ENCODE assay signal across 16 cellular contexts in the genomic region with DNA sequence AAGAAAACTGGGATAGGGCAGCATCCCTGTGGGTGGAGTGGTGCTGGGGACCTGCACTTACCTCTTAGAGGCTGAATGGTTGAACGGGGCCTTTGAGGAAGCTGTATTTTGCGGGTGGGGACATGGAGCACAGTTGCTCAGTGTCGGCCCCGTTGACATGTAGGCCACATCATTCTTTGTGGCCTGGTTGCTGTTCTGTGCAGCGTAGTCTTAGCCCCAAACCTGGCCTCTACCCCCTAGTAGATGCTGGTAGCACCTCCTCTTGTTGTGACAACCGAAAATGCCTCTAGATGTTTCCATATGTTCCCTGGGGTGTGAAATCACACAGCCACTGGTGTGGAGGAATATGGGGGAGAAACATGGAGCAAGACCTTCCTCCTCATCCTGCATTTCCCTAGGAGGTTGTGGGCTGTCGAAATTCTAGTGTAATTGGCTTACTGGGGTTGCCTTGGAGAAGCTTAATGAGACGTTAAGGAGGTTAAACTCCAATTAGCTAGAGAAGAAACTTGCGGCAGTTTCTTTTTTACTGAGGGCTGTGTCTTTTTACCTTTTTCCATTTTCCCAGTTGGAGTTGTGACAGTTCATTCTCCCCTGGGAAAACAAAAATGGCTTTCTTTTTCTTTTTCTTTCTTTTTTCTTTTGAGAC. TPM values are rescaled to one million over a fixed set of nuclear protein-coding genes. Genes with fewer than 3 reads are reported as not detected.
DNase-seq lines count a peak whose midpoint lies in the region; ATAC-seq, FAIRE-seq and TF ChIP-seq lines count a peak whose summit lies in the region.
"Had no signal": no experiment of that assay in that cellular context is flagged by ENCODE, and none has a peak within 500 bp of the region (broad histone marks: within the 10 kb centered on the region; RNA-seq: fewer than 3 reads in every experiment).

No MANE protein-coding gene starts in this region.

- no peaks in the 10 kb centered on the region; the same call in 1 of the 2 replicates for H3K36me3 ChIP-seq in KMS-11 (ENCODE audit: insufficient read depth)
- H3K36me3 ChIP-seq in uterus, result no peaks in the 10 kb centered on the region
- no peaks in the 10 kb centered on the region for H3K36me3 ChIP-seq in transverse colon

- no peak overlapping the region for H3K4me3 Mint-ChIP-seq in activated naive CD8-positive, alpha-beta T cell treated with anti-CD3 and anti-CD28 coated beads, Interleukin-2, amount 10 ng/mL, durations not matched to agents 7 days and 5 days
- H3K4me3 Mint-ChIP-seq in natural killer cell, result no peak overlapping the region

- peaks cover 95% of the 10 kb centered on the region for H3K79me2 ChIP-seq in KMS-11 (ENCODE audit: insufficient read depth, low read depth)

- no peak for TF ChIP-seq RAD21 in A549 (conservative IDR thresholded peaks at IDR 0.05 in 1 of 2, IDR thresholded peaks at IDR 0.05 in 1 of 2)

- H3K27ac ChIP-seq in A549 (peak overlapping the region in 1 of 2 experiments; percentile 63; a peak in 3 of 6 replicates), KMS-11 (peak overlapping the region; percentile 92), uterus (no peak overlapping the region), transverse colon (no peak overlapping the region)

- CTCF ChIA-PET in A549 (lab: Yijun Ruan, JAX), result interaction anchor here (1.0 kb wide), 1 partner anchor 16 kb away, joined by 3 read pairs; no protein-coding TSS in a partner anchor

- H3K4me2 ChIP-seq in A549, result peak overlapping the region; percentile 10; the same call in 1 of the 3 replicates
- H3K4me2 ChIP-seq in KMS-11, result peak overlapping the region; percentile 43

- no peaks in the 10 kb centered on the region for H3K27me3 ChIP-seq in KMS-11 (ENCODE audit: insufficient read depth, low read depth)
- no peaks in the 10 kb centered on the region for H3K27me3 ChIP-seq in uterus
- H3K27me3 ChIP-seq in transverse colon, result no peaks in the 10 kb centered on the region

- TF ChIP-seq EP300 in A549 (IDR thresholded peaks at IDR 0.05) (no peak), transverse colon (IDR thresholded peaks at IDR 0.05; ENCODE audit: low read depth) (no peak)

- no peak for FAIRE-seq in A549 (lab: Jason Lieb, UNC)
- FAIRE-seq: TTC549, urothelium cell line had no signal

- peaks cover 7% of the 10 kb centered on the region; the same call in 2 of the 3 replicates for H3K9me3 ChIP-seq in A549
- no peaks in the 10 kb centered on the region for H3K9me3 ChIP-seq in uterus
- no peaks in the 10 kb centered on the region for H3K9me3 ChIP-seq in transverse colon

- H3K4me1 Mint-ChIP-seq in activated naive CD8-positive, alpha-beta T cell treated with anti-CD3 and anti-CD28 coated beads, Interleukin-2, amount 10 ng/mL, durations not matched to agents 7 days and 5 days, result peaks cover 60% of the 10 kb centered on the region
- peaks cover 38 to 56% of the 10 kb centered on the region in 2 donors for H3K4me1 Mint-ChIP-seq in natural killer cell

- POLR2A ChIA-PET in A549 (lab: Yijun Ruan, JAX), result interaction anchor here (0.7 kb wide), 1 partner anchor 8 kb away, joined by 3 read pairs; no protein-coding TSS in a partner anchor
- POLR2A ChIA-PET in activated naive CD8-positive, alpha-beta T cell treated with anti-CD3 and anti-CD28 coated beads, Interleukin-2, amount 10 ng/mL, durations not matched to agents 7 days and 5 days (lab: Charles Lee), result interaction anchor here (1.0 to 1.3 kb wide), 2 partner anchors 9 to 71 kb away, joined by 3 to 5 read pairs; a partner anchor contains a TSS

- TF ChIP-seq CTCF in A549 (IDR thresholded peaks at IDR 0.05) (no peak), KMS-11 (conservative IDR thresholded peaks at IDR 0.05; ENCODE audit: low read depth, low read length) (no peak), natural killer cell (IDR thresholded peaks at IDR 0.05) (no peak), uterus (IDR thresholded peaks at IDR 0.05) (no peak), transverse colon (IDR thresholded peaks at IDR 0.05) (no peak)

- H2AFZ ChIP-seq in KMS-11 (ENCODE audit: low read depth), result no peak overlapping the region

- H3K4me3 ChIP-seq in A549 (no peak overlapping the region), KMS-11 (IDR thresholded peaks at IDR 0.05; ENCODE audit: insufficient read depth, low read depth, low read length) (no peak overlapping the region), uterus (no peak overlapping the region), transverse colon (no peak overlapping the region)
- H3K4me3 ChIP-seq: skin epidermis had no signal

- no peaks in the 10 kb centered on the region for H4K20me1 ChIP-seq in KMS-11 (ENCODE audit: insufficient read depth)

- in situ Hi-C loops in transverse colon (cut with MboI; ENCODE audit: low pct_ligation_motif_present in 1 of 4, low pct_unique_long_range_greater_than_20kb in 1 of 4, low sequenced_read_pairs in 3 of 4), result no loop called here

- no peak for DNase-seq in A549 (ENCODE audit: low read depth in 1 of 2, low spot score in 1 of 2)
- no peak for DNase-seq in activated naive CD8-positive, alpha-beta T cell treated with anti-CD3 and anti-CD28 coated beads, Interleukin-2, amount 10 ng/mL, durations not matched to agents 7 days and 5 days
- no peak for DNase-seq in natural killer cell
- DNase-seq in NCI-H2227 (lab: John Stamatoyannopoulos, UW; ENCODE audit: unreplicated experiment), result no peak
- DNase-seq in uterus, result no peak
- DNase-seq in transverse colon, result no peak
- DNase-seq: activated T-cell treated with anti-CD3 and anti-CD28 coated beads, Interleukin-2, amount 50 U/mL, for 1 hour; AML-193; GF-D8; NCI-H345; RPMI8226 had no signal

- H3K27ac Mint-ChIP-seq in activated naive CD8-positive, alpha-beta T cell treated with anti-CD3 and anti-CD28 coated beads, Interleukin-2, amount 10 ng/mL, durations not matched to agents 7 days and 5 days, result peak overlapping the region; percentile 92
- H3K27ac Mint-ChIP-seq in natural killer cell, result peak overlapping the region; percentile 90 to 92

- H3K9me3 Mint-ChIP-seq in activated naive CD8-positive, alpha-beta T cell treated with anti-CD3 and anti-CD28 coated beads, Interleukin-2, amount 10 ng/mL, durations not matched to agents 7 days and 5 days, result peaks cover 12% of the 10 kb centered on the region
- H3K9me3 Mint-ChIP-seq in natural killer cell, result no peaks in the 10 kb centered on the region

- intact Hi-C loops in natural killer cell (cut with micrococcal nuclease) (no loop called here), uterus (cut with DNase I; ENCODE audit: low total_unique reads) (no loop called here), transverse colon (cut with DNase I; ENCODE audit: low total_unique reads) (loop anchor here (10.0 kb wide), 1 partner anchor 104 kb away; a partner anchor contains a TSS)

- WGBS in A549 (ENCODE audit: missing lambda C conversion rate), result 83% methylated on average over 9 of the region's 9 CpGs
- 83 to 86% methylated on average over 2 to 9 of the region's 9 CpGs for WGBS in transverse colon (ENCODE audit: low coverage in 1 of 2), 2 donors

- TF ChIP-seq POLR2A in A549 (IDR thresholded peaks at IDR 0.05; ENCODE audit: low read length), result no peak
- TF ChIP-seq POLR2A in uterus (IDR thresholded peaks at IDR 0.05), result no peak
- no peak for TF ChIP-seq POLR2A in transverse colon (IDR thresholded peaks at IDR 0.05)

- peaks cover 27% of the 10 kb centered on the region for H3K36me3 Mint-ChIP-seq in activated naive CD8-positive, alpha-beta T cell treated with anti-CD3 and anti-CD28 coated beads, Interleukin-2, amount 10 ng/mL, durations not matched to agents 7 days and 5 days
- H3K36me3 Mint-ChIP-seq in natural killer cell, result no peaks in the 10 kb centered on the region

- no peak overlapping the region for H3K9ac ChIP-seq in KMS-11

- ATAC-seq in A549 (no peak), natural killer cell (peak in 1 of 3 donors; percentile 48), HG02840 (IDR thresholded peaks at IDR 0.05; ENCODE audit: low FRiP score, unreplicated experiment) (no peak)
- no peak for ATAC-seq in activated naive CD8-positive, alpha-beta T cell treated with anti-CD3 and anti-CD28 coated beads, Interleukin-2, amount 10 ng/mL, durations not matched to agents 7 days and 5 days (ENCODE audit: low read depth)

- no peaks in the 10 kb centered on the region for H3K27me3 Mint-ChIP-seq in activated naive CD8-positive, alpha-beta T cell treated with anti-CD3 and anti-CD28 coated beads, Interleukin-2, amount 10 ng/mL, durations not matched to agents 7 days and 5 days
- H3K27me3 Mint-ChIP-seq in natural killer cell (ENCODE audit: low read depth in 2 of 2), result no peaks in the 10 kb centered on the region

- peaks cover 91% of the 10 kb centered on the region for H3K4me1 ChIP-seq in A549
- peaks cover 71% of the 10 kb centered on the region for H3K4me1 ChIP-seq in KMS-11 (ENCODE audit: low read depth, poor library complexity, severe bottlenecking)
- no peaks in the 10 kb centered on the region for H3K4me1 ChIP-seq in uterus
- H3K4me1 ChIP-seq in transverse colon, result peaks cover 4 to 17% (median 4%) of the 10 kb centered on the region in 4 donors

TF ChIP-seq in A549, 52 proteins besides CTCF, POLR2A, EP300 and RAD21 (continues in another document):
- TF ChIP-seq GATA3 (IDR thresholded peaks at IDR 0.05; ENCODE audit: borderline replicate concordance) (no peak), FOXS1 (CRISPR knock-in tag; IDR thresholded peaks at IDR 0.05) (no peak)
- TF ChIP-seq, protein P1, sequence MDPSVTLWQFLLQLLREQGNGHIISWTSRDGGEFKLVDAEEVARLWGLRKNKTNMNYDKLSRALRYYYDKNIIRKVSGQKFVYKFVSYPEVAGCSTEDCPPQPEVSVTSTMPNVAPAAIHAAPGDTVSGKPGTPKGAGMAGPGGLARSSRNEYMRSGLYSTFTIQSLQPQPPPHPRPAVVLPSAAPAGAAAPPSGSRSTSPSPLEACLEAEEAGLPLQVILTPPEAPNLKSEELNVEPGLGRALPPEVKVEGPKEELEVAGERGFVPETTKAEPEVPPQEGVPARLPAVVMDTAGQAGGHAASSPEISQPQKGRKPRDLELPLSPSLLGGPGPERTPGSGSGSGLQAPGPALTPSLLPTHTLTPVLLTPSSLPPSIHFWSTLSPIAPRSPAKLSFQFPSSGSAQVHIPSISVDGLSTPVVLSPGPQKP (IDR thresholded peaks at IDR 0.05; ENCODE audit: low read depth, low read length), result no peak

RNA-seq across cellular contexts. Expression of a gene that starts 9.4 kb away (rescaled TPM):
- polyA plus RNA-seq in A549 (2011; rRNA removed) (56.5 and 108 TPM in 2 replicates), A549 (2017; fragmentation: RNase III; extraction: RNeasy Plus Mini Kit Qiagen cat#74134 plus additional on column Dnase treatment) (86.7 to 93.8 TPM (median 90.7 TPM) in 3 replicates)
- polyA plus RNA-seq in A549 (2012; cell fraction: cytosol; rRNA removed), result 59.3 and 77.9 TPM in 2 replicates
- 184 and 231 TPM in 2 replicates for polyA plus RNA-seq in A549 (2012; cell fraction: nucleus; rRNA removed)
- 359 and 414 TPM in 2 replicates for polyA minus RNA-seq in A549 (2011; rRNA and poly(A)+ RNA removed)
- 10 to 100 TPM; 55.2 to 62.5 TPM for total RNA-seq in activated naive CD8-positive, alpha-beta T cell treated with anti-CD3 and anti-CD28 coated beads, Interleukin-2, amount 10 ng/mL, durations not matched to agents 7 days and 5 days
- total RNA-seq in natural killer cell (10 to 100 TPM; 24.5 to 53.9 (median 27.9) TPM), uterus (10 to 100 TPM; 12.1 to 39.2 (median 18.6) TPM), transverse colon (10 to 100 TPM; 17.1 to 67.3 (median 36.9) TPM)
